In genomic region chr6:39092124-39092523, GRCh38 we compare ENCODE assay signal across 14 cellular contexts. TPM values are rescaled to one million over a fixed set of nuclear protein-coding genes. Genes with fewer than 3 reads are reported as not detected.
DNase-seq lines count a peak whose midpoint lies in the region; ATAC-seq and TF ChIP-seq lines count a peak whose summit lies in the region.
"Had no signal": no experiment of that assay in that cellular context is flagged by ENCODE, and none has a peak within 500 bp of the region (broad histone marks: within the 10 kb centered on the region; RNA-seq: fewer than 3 reads in every experiment).

No MANE protein-coding gene starts in this region.

- no peak for ATAC-seq in foreskin keratinocyte
- ATAC-seq in GM19452 (IDR thresholded peaks at IDR 0.05; ENCODE audit: unreplicated experiment) = no peak
- ATAC-seq in HG03280 (IDR thresholded peaks at IDR 0.05; ENCODE audit: unreplicated experiment) = no peak
- ATAC-seq: left lobe of liver had no signal

- H3K27me3 ChIP-seq in foreskin keratinocyte = peaks cover 22% of the 10 kb centered on the region

- CTCF ChIA-PET in HEK293 (lab: Yijun Ruan, JAX) = interaction anchor here (0.6 to 3.8 kb wide), 12 partner anchors 8 to 220 kb away, joined by 3 to 26 read pairs (median 4); partner anchors contain the start of gene SAYSD1

- H3K27ac ChIP-seq in HEK293 (ENCODE audit: extremely low read depth, low read depth, low read length) (no peak overlapping the region), foreskin keratinocyte (no peak overlapping the region)

- DNase-seq in NCI-H1417 (lab: John Stamatoyannopoulos, UW) (peak; percentile 21 to 84 (median 55)), NCI-H1417 treated with DMSO at 0.1 percent for 48 hours (lab: John Stamatoyannopoulos, UW) (no peak), NCI-H748 treated with DMSO at 0.1 percent for 48 hours (lab: John Stamatoyannopoulos, UW) (peak; percentile 70), foreskin keratinocyte (no peak)
- DNase-seq in stimulated activated CD4-positive, alpha-beta T cell treated with anti-CD3 and anti-CD28 coated beads, Interleukin-4, amount 100 ng/mL, for 4 hours = no peak
- DNase-seq: amniotic stem cell; occipital lobe; stimulated activated CD4-positive, alpha-beta T cell treated with anti-CD3 and anti-CD28 coated beads, Interleukin-15, amount 100 ng/mL, for 24 hours; T-helper 1 cell had no signal

- H3K4me3 ChIP-seq in HEK293 (ENCODE audit: low read depth, low read length) = no peak overlapping the region

- POLR2A ChIA-PET in HEK293 (lab: Yijun Ruan, JAX) = no interaction called here

- H3K4me1 ChIP-seq in HEK293 (ENCODE audit: control insufficient read depth, insufficient read depth, low read length) (peaks cover 5% of the 10 kb centered on the region; the same call in 1 of the 2 replicates), foreskin keratinocyte (no peaks in the 10 kb centered on the region)

- H3K36me3 ChIP-seq in HEK293 (ENCODE audit: control insufficient read depth in 2 of 2, insufficient read depth in 1 of 2, low read length in 2 of 2) = no peaks in the 10 kb centered on the region

- no peaks in the 10 kb centered on the region for H3K9me3 ChIP-seq in HEK293 (ENCODE audit: control insufficient read depth, insufficient read depth, low read depth, low read length)

- TF ChIP-seq CTCF in HEK293 (tag by site-specific recombination; IDR thresholded peaks at IDR 0.05) (peak; percentile 83), foreskin keratinocyte (conservative IDR thresholded peaks at IDR 0.05) (peak; percentile 21)

TF ChIP-seq in HEK293, 187 proteins besides CTCF, POLR2A, EP300 and RAD21:
- TF ChIP-seq ZNF785 (tag by site-specific recombination; IDR thresholded peaks at IDR 0.05) (no peak), ZNF341 (tag by site-specific recombination; IDR thresholded peaks at IDR 0.05; ENCODE audit: low read depth) (peak; percentile 42; the same call in 1 of the 2 replicates), ZNF654 (tag by site-specific recombination; IDR thresholded peaks at IDR 0.05; ENCODE audit: low read depth) (peak; percentile 51)

RNA-seq across cellular contexts. Expression of gene SAYSD1, which starts 22.9 kb away (rescaled TPM):
- 8.3 and 8.5 TPM in 2 replicates for total RNA-seq in foreskin keratinocyte
- 7.2 and 7.6 TPM in 2 replicates for polyA plus RNA-seq in foreskin keratinocyte

RNA-seq across cellular contexts. Expression of gene GLP1R, which starts 43.5 kb away (rescaled TPM):
- not detected in 2 replicates for total RNA-seq in foreskin keratinocyte
- polyA plus RNA-seq in foreskin keratinocyte = not detected in 2 replicates
- total RNA-seq: glomerular endothelial cell, left lobe of liver, occipital lobe had no signal

Comparison
In these comparisons a context has a peak if more than half of its experiments do, and no peak if none do; other contexts are left out.
1. DNase-seq: peak in NCI-H1417 (3 of 3) and NCI-H748 treated with DMSO at 0.1 percent for 48 hours (single experiment); none in NCI-H1417 treated with DMSO at 0.1 percent for 48 hours (single experiment), foreskin keratinocyte (0 of 2) and stimulated activated CD4-positive, alpha-beta T cell treated with anti-CD3 and anti-CD28 coated beads, Interleukin-4, amount 100 ng/mL, for 4 hours (0 of 2).